16 cellular contexts compared by ENCODE assay signal in the genomic region with DNA sequence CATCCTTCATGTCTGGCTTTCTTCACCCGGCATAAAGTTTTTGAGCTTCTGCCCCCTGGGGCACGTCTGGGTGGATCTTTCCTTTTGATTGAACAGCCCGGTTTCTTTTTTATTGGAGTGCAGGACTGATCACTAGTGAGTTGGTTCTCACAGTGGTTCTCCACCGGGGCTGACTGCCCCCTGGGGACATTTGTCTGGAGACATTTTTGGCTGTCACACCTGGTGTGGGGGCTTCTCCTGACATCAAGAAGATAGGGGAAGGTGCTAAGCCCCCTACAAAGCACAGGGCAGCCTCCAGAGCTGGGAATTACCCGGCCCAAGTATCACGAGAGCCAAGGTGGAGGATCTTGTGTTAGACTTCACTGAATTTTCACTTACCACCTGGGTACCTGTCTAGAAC. TPM values are rescaled to one million over a fixed set of nuclear protein-coding genes. Genes with fewer than 3 reads are reported as not detected.
"Had no signal": no experiment of that assay in that cellular context is flagged by ENCODE, and none has a peak within 500 bp of the region (broad histone marks: within the 10 kb centered on the region; RNA-seq: fewer than 3 reads in every experiment).

No MANE protein-coding gene starts in this region.

- FAIRE-seq: urothelium cell line had no signal

- H3K27ac ChIP-seq: cardiac muscle cell, esophagus squamous epithelium, parathyroid adenoma, tibial artery had no signal

- H3K4me3 Mint-ChIP-seq: activated CD4-positive, alpha-beta memory T cell treated with anti-CD3 and anti-CD28 coated beads, Interleukin-2, amount 10 ng/mL, durations not matched to agents 7 days and 5 days; activated CD8-positive, alpha-beta memory T cell treated with anti-CD3 and anti-CD28 coated beads, Interleukin-2, amount 10 ng/mL, durations not matched to agents 7 days and 5 days; activated naive CD8-positive, alpha-beta T cell treated with anti-CD3 and anti-CD28 coated beads for 36 hours; effector memory CD8-positive, alpha-beta T cell; WTC11 had no signal

- H2AFZ ChIP-seq: parathyroid adenoma had no signal

- H3K36me3 Mint-ChIP-seq: activated naive CD8-positive, alpha-beta T cell treated with anti-CD3 and anti-CD28 coated beads for 36 hours had no signal

- H3K4me3 ChIP-seq: cardiac muscle cell, esophagus squamous epithelium, tibial artery had no signal

- ATAC-seq: activated CD8-positive, alpha-beta memory T cell treated with anti-CD3 and anti-CD28 coated beads, Interleukin-2, amount 10 ng/mL, durations not matched to agents 7 days and 5 days; effector memory CD8-positive, alpha-beta T cell; sciatic nerve; stimulated activated naive CD8-positive, alpha-beta T cell treated with anti-CD3 and anti-CD28 coated beads, Interleukin-15, Interleukin-2, amounts not matched to agents 100 U/mL and 50 U/mL, for 24 hours; WTC11 had no signal

- H3K4me1 Mint-ChIP-seq: activated CD4-positive, alpha-beta memory T cell treated with anti-CD3 and anti-CD28 coated beads, Interleukin-2, amount 10 ng/mL, durations not matched to agents 7 days and 5 days; activated CD8-positive, alpha-beta memory T cell treated with anti-CD3 and anti-CD28 coated beads, Interleukin-2, amount 10 ng/mL, durations not matched to agents 7 days and 5 days; activated naive CD8-positive, alpha-beta T cell treated with anti-CD3 and anti-CD28 coated beads for 36 hours; WTC11 had no signal

- H3K36me3 ChIP-seq: cardiac muscle cell, esophagus squamous epithelium, tibial artery had no signal

- H3K27ac Mint-ChIP-seq: activated CD4-positive, alpha-beta memory T cell treated with anti-CD3 and anti-CD28 coated beads, Interleukin-2, amount 10 ng/mL, durations not matched to agents 7 days and 5 days; activated CD8-positive, alpha-beta memory T cell treated with anti-CD3 and anti-CD28 coated beads, Interleukin-2, amount 10 ng/mL, durations not matched to agents 7 days and 5 days; activated naive CD8-positive, alpha-beta T cell treated with anti-CD3 and anti-CD28 coated beads for 36 hours; effector memory CD8-positive, alpha-beta T cell; WTC11 had no signal

- H3K79me2 ChIP-seq: parathyroid adenoma had no signal

- H3K9ac ChIP-seq: parathyroid adenoma had no signal

- DNase-seq: activated CD4-positive, alpha-beta memory T cell treated with anti-CD3 and anti-CD28 coated beads, Interleukin-2, amount 10 ng/mL, durations not matched to agents 7 days and 5 days; activated CD4-positive, alpha-beta T cell treated with anti-CD3 and anti-CD28 coated beads for 48 hours; activated CD8-positive, alpha-beta memory T cell treated with anti-CD3 and anti-CD28 coated beads, Interleukin-2, amount 10 ng/mL, durations not matched to agents 7 days and 5 days; activated naive CD8-positive, alpha-beta T cell treated with anti-CD3 and anti-CD28 coated beads for 36 hours; amniotic stem cell; effector memory CD8-positive, alpha-beta T cell; esophagus squamous epithelium; mesenchymal stem cell; stimulated activated naive CD8-positive, alpha-beta T cell treated with anti-CD3 and anti-CD28 coated beads, Interleukin-15, Interleukin-2, amounts not matched to agents 100 U/mL and 50 U/mL, for 24 hours; substantia nigra had no signal

RNA-seq across cellular contexts. Expression of a gene that starts 25.7 kb away (rescaled TPM):
- total RNA-seq: cardiac muscle cell had no signal
- polyA plus RNA-seq: cardiac muscle cell had no signal
